Comparison of ENCODE assay signal across 1 cellular context in the genomic region with DNA sequence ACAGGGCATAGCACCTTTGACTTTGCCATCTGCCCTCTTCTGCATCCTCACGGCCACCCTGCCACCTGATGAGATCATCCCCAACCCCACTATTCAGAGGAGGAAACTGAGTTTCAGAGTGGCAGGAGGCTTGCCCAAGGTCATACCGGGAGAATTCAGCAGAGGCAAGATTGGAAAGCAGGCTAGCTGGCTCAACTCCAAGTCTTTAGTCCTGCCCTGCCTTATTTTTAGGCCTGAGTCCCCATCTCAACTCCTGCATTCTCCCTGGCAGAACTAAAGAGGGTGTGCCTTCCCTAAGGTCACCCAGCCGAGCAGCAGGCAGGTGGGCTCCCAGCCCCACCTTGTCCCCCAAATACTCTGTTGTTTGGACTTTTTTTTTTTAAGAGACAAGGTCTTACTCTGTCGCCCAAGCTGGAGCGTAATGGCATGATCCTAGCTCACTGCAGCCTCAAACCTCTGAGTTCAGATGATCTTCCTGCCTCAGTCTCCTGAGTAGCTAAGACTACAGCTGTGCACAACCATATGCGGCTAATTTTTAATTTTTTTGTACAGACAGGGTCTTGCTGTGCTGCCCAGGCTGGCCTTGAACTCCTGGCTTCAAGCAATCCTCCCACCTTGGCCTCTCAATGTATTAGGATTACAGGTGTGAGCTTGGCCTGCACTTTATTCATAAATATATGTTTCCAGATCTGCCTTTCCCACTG.
TF ChIP-seq lines count a peak whose summit lies in the region.

No MANE protein-coding gene starts in this region.

TF ChIP-seq in SK-N-SH, 30 proteins besides CTCF, POLR2A, EP300 and RAD21:
- no peak for TF ChIP-seq ZBTB33 (IDR thresholded peaks at IDR 0.05; ENCODE audit: borderline replicate concordance, low read depth)
- TF ChIP-seq GABPA (IDR thresholded peaks at IDR 0.05; ENCODE audit: low read depth): no peak
- no peak for TF ChIP-seq USF2 (IDR thresholded peaks at IDR 0.05; ENCODE audit: borderline replicate concordance, low read depth, low read length)
- TF ChIP-seq NFIC (IDR thresholded peaks at IDR 0.05; ENCODE audit: borderline replicate concordance): no peak
- no peak for TF ChIP-seq GATA2 (CRISPR knock-in tag; IDR thresholded peaks at IDR 0.05)
- no peak for TF ChIP-seq MXI1 (IDR thresholded peaks at IDR 0.05; ENCODE audit: low read depth, low read length)
- no peak for TF ChIP-seq JUND (IDR thresholded peaks at IDR 0.05)
- TF ChIP-seq, protein P1, sequence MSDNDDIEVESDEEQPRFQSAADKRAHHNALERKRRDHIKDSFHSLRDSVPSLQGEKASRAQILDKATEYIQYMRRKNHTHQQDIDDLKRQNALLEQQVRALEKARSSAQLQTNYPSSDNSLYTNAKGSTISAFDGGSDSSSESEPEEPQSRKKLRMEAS (IDR thresholded peaks at IDR 0.05; ENCODE audit: low read depth): no peak
- no peak for TF ChIP-seq FOXJ3 (CRISPR knock-in tag; IDR thresholded peaks at IDR 0.05)
- TF ChIP-seq RFX5 (IDR thresholded peaks at IDR 0.05; ENCODE audit: low read length): no peak
- no peak for TF ChIP-seq RXRA (IDR thresholded peaks at IDR 0.05; ENCODE audit: borderline replicate concordance, low read depth)
- TF ChIP-seq, protein P2, sequence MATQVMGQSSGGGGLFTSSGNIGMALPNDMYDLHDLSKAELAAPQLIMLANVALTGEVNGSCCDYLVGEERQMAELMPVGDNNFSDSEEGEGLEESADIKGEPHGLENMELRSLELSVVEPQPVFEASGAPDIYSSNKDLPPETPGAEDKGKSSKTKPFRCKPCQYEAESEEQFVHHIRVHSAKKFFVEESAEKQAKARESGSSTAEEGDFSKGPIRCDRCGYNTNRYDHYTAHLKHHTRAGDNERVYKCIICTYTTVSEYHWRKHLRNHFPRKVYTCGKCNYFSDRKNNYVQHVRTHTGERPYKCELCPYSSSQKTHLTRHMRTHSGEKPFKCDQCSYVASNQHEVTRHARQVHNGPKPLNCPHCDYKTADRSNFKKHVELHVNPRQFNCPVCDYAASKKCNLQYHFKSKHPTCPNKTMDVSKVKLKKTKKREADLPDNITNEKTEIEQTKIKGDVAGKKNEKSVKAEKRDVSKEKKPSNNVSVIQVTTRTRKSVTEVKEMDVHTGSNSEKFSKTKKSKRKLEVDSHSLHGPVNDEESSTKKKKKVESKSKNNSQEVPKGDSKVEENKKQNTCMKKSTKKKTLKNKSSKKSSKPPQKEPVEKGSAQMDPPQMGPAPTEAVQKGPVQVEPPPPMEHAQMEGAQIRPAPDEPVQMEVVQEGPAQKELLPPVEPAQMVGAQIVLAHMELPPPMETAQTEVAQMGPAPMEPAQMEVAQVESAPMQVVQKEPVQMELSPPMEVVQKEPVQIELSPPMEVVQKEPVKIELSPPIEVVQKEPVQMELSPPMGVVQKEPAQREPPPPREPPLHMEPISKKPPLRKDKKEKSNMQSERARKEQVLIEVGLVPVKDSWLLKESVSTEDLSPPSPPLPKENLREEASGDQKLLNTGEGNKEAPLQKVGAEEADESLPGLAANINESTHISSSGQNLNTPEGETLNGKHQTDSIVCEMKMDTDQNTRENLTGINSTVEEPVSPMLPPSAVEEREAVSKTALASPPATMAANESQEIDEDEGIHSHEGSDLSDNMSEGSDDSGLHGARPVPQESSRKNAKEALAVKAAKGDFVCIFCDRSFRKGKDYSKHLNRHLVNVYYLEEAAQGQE (IDR thresholded peaks at IDR 0.05; ENCODE audit: low read depth, low read length): no peak
- TF ChIP-seq MEF2A (IDR thresholded peaks at IDR 0.05; ENCODE audit: borderline replicate concordance, low read depth): no peak
- no peak for TF ChIP-seq CHD2 (IDR thresholded peaks at IDR 0.05; ENCODE audit: low read length, partially characterized antibody)
- no peak for TF ChIP-seq EZH2phosphoT487 (IDR thresholded peaks at IDR 0.05; ENCODE audit: borderline replicate concordance, low read depth)
- no peak for TF ChIP-seq TEAD4 (IDR thresholded peaks at IDR 0.05; ENCODE audit: borderline replicate concordance, insufficient read depth)
- TF ChIP-seq TCF12 (IDR thresholded peaks at IDR 0.05): no peak
